ENCODE assay signal across 24 cellular contexts in the genomic region with DNA sequence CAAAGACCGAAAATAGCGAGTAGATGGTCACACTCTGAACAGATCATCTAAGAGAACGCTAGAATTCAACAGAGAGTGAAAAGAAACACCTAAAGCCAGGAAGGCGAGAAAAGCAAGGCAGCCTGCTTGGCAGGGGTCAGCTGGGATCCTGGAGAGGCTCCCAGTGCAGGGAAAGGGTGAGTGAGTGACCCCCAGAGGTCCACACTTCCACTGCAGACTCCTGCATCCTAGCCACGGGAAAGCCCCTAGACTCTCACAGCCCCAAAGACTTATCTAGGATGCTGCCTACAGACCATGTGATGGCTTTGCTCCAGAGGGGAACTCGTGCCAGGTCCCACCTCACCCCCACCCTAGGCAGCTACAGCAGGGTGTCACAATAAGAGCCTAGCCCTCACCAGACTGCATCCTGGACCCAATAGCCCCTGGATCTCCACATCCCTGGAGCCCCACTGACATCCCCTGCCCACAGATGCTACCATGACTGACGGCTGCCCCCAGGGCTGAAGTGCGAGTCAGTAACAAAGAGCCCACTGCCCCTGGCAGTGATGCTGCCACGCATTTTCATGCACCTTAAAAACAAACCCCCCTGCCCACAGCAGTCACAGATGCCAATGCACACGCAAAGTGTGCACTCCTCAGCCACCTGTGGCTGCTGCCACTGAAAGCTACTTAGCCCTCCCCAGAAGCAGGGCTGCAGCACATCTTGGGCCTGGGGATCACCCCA.
DNase-seq lines count a peak whose midpoint lies in the region; ATAC-seq and TF ChIP-seq lines count a peak whose summit lies in the region.
"Had no signal": no experiment of that assay in that cellular context is flagged by ENCODE, and none has a peak within 500 bp of the region (broad histone marks: within the 10 kb centered on the region; RNA-seq: fewer than 3 reads in every experiment).

No MANE protein-coding gene starts in this region.

- no peaks in the 10 kb centered on the region for H3K4me1 ChIP-seq in GM23338 (ENCODE audit: insufficient read depth)

- H3K36me3 Mint-ChIP-seq in GM23338 (ENCODE audit: low read depth) = no peaks in the 10 kb centered on the region
- H3K36me3 Mint-ChIP-seq in progenitor cell of endocrine pancreas (ENCODE audit: insufficient read depth) = peaks cover 3% of the 10 kb centered on the region
- H3K36me3 Mint-ChIP-seq in activated naive CD8-positive, alpha-beta T cell treated with anti-CD3 and anti-CD28 coated beads, Interleukin-2, amount 50 U/mL, for 24 hours (ENCODE audit: low read depth) = peaks cover 3% of the 10 kb centered on the region
- H3K36me3 Mint-ChIP-seq: CD8-positive, alpha-beta T cell had no signal

- 0 out of 2 replicates have a peak, but pooled peaks cover 1% of the 10 kb centered on the region for H3K9me2 ChIP-seq in GM23338 (ENCODE audit: insufficient read depth)

- no peak overlapping the region for H3K4me2 ChIP-seq in GM23338
- H3K4me2 ChIP-seq: smooth muscle cell had no signal

- no peak overlapping the region for H3K4me3 Mint-ChIP-seq in GM23338
- H3K4me3 Mint-ChIP-seq in progenitor cell of endocrine pancreas (ENCODE audit: low read depth) = no peak overlapping the region
- H3K4me3 Mint-ChIP-seq in activated naive CD8-positive, alpha-beta T cell treated with anti-CD3 and anti-CD28 coated beads, Interleukin-2, amount 50 U/mL, for 24 hours = no peak overlapping the region
- H3K4me3 Mint-ChIP-seq: CD8-positive, alpha-beta T cell; nephron had no signal

- H3K4me1 Mint-ChIP-seq in GM23338 (peaks cover 7% of the 10 kb centered on the region), progenitor cell of endocrine pancreas (ENCODE audit: low read depth) (peaks cover 3% of the 10 kb centered on the region)
- no peaks in the 10 kb centered on the region for H3K4me1 Mint-ChIP-seq in activated naive CD8-positive, alpha-beta T cell treated with anti-CD3 and anti-CD28 coated beads, Interleukin-2, amount 50 U/mL, for 24 hours

- peak; percentile 89 for ATAC-seq in GM23338
- ATAC-seq in activated naive CD8-positive, alpha-beta T cell treated with anti-CD3 and anti-CD28 coated beads, Interleukin-2, amount 50 U/mL, for 24 hours = no peak
- ATAC-seq: CD8-positive, alpha-beta T cell; gastroesophageal sphincter; PC-3; stimulated activated naive CD8-positive, alpha-beta T cell treated with anti-CD3 and anti-CD28 coated beads, Interleukin-15, Interleukin-2, amounts not matched to agents 100 U/mL and 50 U/mL, for 24 hours had no signal

- H3K79me2 ChIP-seq in GM23338 (replicated peaks; ENCODE audit: insufficient read depth) = no peaks in the 10 kb centered on the region

- DNase-seq in GM23338 (ENCODE audit: low spot score) = peak; percentile 38
- DNase-seq in NCI-H1092 treated with DMSO at 0.1 percent for 48 hours (lab: John Stamatoyannopoulos, UW) = peak; percentile 27
- DNase-seq in fibroblast of pulmonary artery (ENCODE audit: low read depth) = peak; percentile 31
- DNase-seq in progenitor cell of endocrine pancreas (ENCODE audit: low spot score, unreplicated experiment) = no peak
- no peak for DNase-seq in MV-4-11 (lab: John Stamatoyannopoulos, UW)
- no peak for DNase-seq in activated naive CD8-positive, alpha-beta T cell treated with anti-CD3 and anti-CD28 coated beads, Interleukin-2, amount 50 U/mL, for 24 hours
- DNase-seq in cerebellar nuclear complex (lab: John Stamatoyannopoulos, UW) = no peak
- DNase-seq: activated CD4-positive, alpha-beta T cell treated with anti-CD3 and anti-CD28 coated beads, Interleukin-2, amount 50 U/mL, for 4 hours; activated gamma-delta T cell treated with Interleukin-2 at 50 U/mL for 16 hours; DMS53; dorsolateral prefrontal cortex; erythroblast; Kasumi-1; NCI-H526; SHP77 treated with DMSO at 0.1 percent for 48 hours; stimulated activated CD4-positive, alpha-beta T cell treated with anti-CD3 and anti-CD28 coated beads, Interleukin-2, amount 100 ng/mL, for 48 hours; stimulated activated naive CD8-positive, alpha-beta T cell treated with anti-CD3 and anti-CD28 coated beads, Interleukin-15, Interleukin-2, amounts not matched to agents 100 U/mL and 50 U/mL, for 24 hours; T-helper 1 cell; thyroid gland had no signal

- H3K9me3 Mint-ChIP-seq in GM23338 = peaks cover 2% of the 10 kb centered on the region; the same call in 2 of the 3 replicates
- H3K9me3 Mint-ChIP-seq in progenitor cell of endocrine pancreas (ENCODE audit: low read depth) = peaks cover 3% of the 10 kb centered on the region
- H3K9me3 Mint-ChIP-seq in activated naive CD8-positive, alpha-beta T cell treated with anti-CD3 and anti-CD28 coated beads, Interleukin-2, amount 50 U/mL, for 24 hours = peaks cover 4% of the 10 kb centered on the region

- H3K27ac Mint-ChIP-seq in GM23338 (no peak overlapping the region), progenitor cell of endocrine pancreas (no peak overlapping the region)
- no peak overlapping the region for H3K27ac Mint-ChIP-seq in activated naive CD8-positive, alpha-beta T cell treated with anti-CD3 and anti-CD28 coated beads, Interleukin-2, amount 50 U/mL, for 24 hours
- H3K27ac Mint-ChIP-seq: CD8-positive, alpha-beta T cell; nephron had no signal

- peaks cover 11% of the 10 kb centered on the region for H3K27me3 Mint-ChIP-seq in GM23338 (ENCODE audit: insufficient read depth, low read depth, poor library complexity)
- H3K27me3 Mint-ChIP-seq in progenitor cell of endocrine pancreas = peaks cover 7% of the 10 kb centered on the region
- H3K27me3 Mint-ChIP-seq in activated naive CD8-positive, alpha-beta T cell treated with anti-CD3 and anti-CD28 coated beads, Interleukin-2, amount 50 U/mL, for 24 hours = no peaks in the 10 kb centered on the region

- H3F3A ChIP-seq in GM23338 (replicated peaks; ENCODE audit: low read depth) = no peaks in the 10 kb centered on the region

- no peak overlapping the region for H3K27ac ChIP-seq in GM23338 (ENCODE audit: low read depth)
- H3K27ac ChIP-seq: dorsolateral prefrontal cortex, gastroesophageal sphincter, thyroid gland had no signal

- no peaks in the 10 kb centered on the region for H3K36me3 ChIP-seq in GM23338 (ENCODE audit: insufficient read depth)
- H3K36me3 ChIP-seq: gastroesophageal sphincter, thyroid gland had no signal

- H4K20me1 ChIP-seq in GM23338 (replicated peaks; ENCODE audit: insufficient read depth) = no peaks in the 10 kb centered on the region

- TF ChIP-seq CTCF in GM23338 (conservative IDR thresholded peaks at IDR 0.05; ENCODE audit: low read depth in 2 of 2) (peak; percentile 24 to 44; a peak in 3 of 4 replicates), fibroblast of pulmonary artery (IDR thresholded peaks at IDR 0.05; ENCODE audit: low read length, missing control alignments) (no peak), progenitor cell of endocrine pancreas (IDR thresholded peaks at IDR 0.05; ENCODE audit: unreplicated experiment) (peak; percentile 45)

- H3K27me3 ChIP-seq in GM23338 (ENCODE audit: insufficient read depth) = no peaks in the 10 kb centered on the region
- H3K27me3 ChIP-seq: dorsolateral prefrontal cortex, gastroesophageal sphincter, thyroid gland had no signal

- H3K4me3 ChIP-seq in GM23338 (no peak overlapping the region), fibroblast of pulmonary artery (replicated peaks; ENCODE audit: low read depth, low read length) (no peak overlapping the region)
- H3K4me3 ChIP-seq: dorsolateral prefrontal cortex, gastroesophageal sphincter, smooth muscle cell, thyroid gland had no signal

- no peak overlapping the region for H2AFZ ChIP-seq in GM23338

TF ChIP-seq in GM23338, 12 proteins besides CTCF, POLR2A, EP300 and RAD21 (continues in another document):
- no peak for TF ChIP-seq POLR2AphosphoS5 (IDR thresholded peaks at IDR 0.05; ENCODE audit: low read depth)

Comparison
In these comparisons a context has a peak if more than half of its experiments do, and no peak if none do; other contexts are left out.
1. DNase-seq: peak in GM23338 (single experiment), NCI-H1092 treated with DMSO at 0.1 percent for 48 hours (single experiment) and fibroblast of pulmonary artery (single experiment); none in progenitor cell of endocrine pancreas (single experiment), MV-4-11 (single experiment), activated naive CD8-positive, alpha-beta T cell treated with anti-CD3 and anti-CD28 coated beads, Interleukin-2, amount 50 U/mL, for 24 hours (single experiment) and cerebellar nuclear complex (0 of 2).